In genomic region chr3:52247455-52248164, GRCh38 we compare ENCODE assay signal across 11 cellular contexts. TPM values are rescaled to one million over a fixed set of nuclear protein-coding genes. Genes with fewer than 3 reads are reported as not detected.
A peak's percentile ranks its signal among the peaks of the same experiment; 100 is the strongest.
DNase-seq lines count a peak whose midpoint lies in the region; ATAC-seq and TF ChIP-seq lines count a peak whose summit lies in the region.
"Had no signal": no experiment of that assay in that cellular context is flagged by ENCODE, and none has a peak within 500 bp of the region (broad histone marks: within the 10 kb centered on the region; RNA-seq: fewer than 3 reads in every experiment).

No MANE protein-coding gene starts in this region.

- no peak for TF ChIP-seq CTCF in CD4-positive, alpha-beta T cell (IDR thresholded peaks at IDR 0.05)
- TF ChIP-seq CTCF in natural killer cell (IDR thresholded peaks at IDR 0.05), result no peak
- TF ChIP-seq CTCF in progenitor cell of endocrine pancreas (IDR thresholded peaks at IDR 0.05; ENCODE audit: unreplicated experiment), result no peak

- DNase-seq in CD4-positive, alpha-beta T cell, result no peak
- DNase-seq in H7, result peak; percentile 39
- DNase-seq in activated naive CD8-positive, alpha-beta T cell treated with anti-CD3 and anti-CD28 coated beads for 36 hours, result no peak
- peak; percentile 12 for DNase-seq in natural killer cell
- DNase-seq in globus pallidus (ENCODE audit: low spot score), result no peak
- DNase-seq in progenitor cell of endocrine pancreas (ENCODE audit: low spot score, unreplicated experiment), result no peak
- no peak for DNase-seq in DMS153 (lab: John Stamatoyannopoulos, UW)
- DNase-seq: NCI-H226 had no signal

- H3K27ac Mint-ChIP-seq in CD4-positive, alpha-beta T cell, result peak overlapping the region; percentile 95
- H3K27ac Mint-ChIP-seq in activated naive CD8-positive, alpha-beta T cell treated with anti-CD3 and anti-CD28 coated beads for 36 hours, result peak overlapping the region; percentile 93
- peak overlapping the region; percentile 91 to 92 for H3K27ac Mint-ChIP-seq in natural killer cell
- H3K27ac Mint-ChIP-seq in progenitor cell of endocrine pancreas, result no peak overlapping the region

- H3K27ac ChIP-seq in CD4-positive, alpha-beta T cell (ENCODE audit: low read depth, low read length), result peak overlapping the region; percentile 95

- H3K4me1 Mint-ChIP-seq in CD4-positive, alpha-beta T cell (ENCODE audit: low read depth), result peaks cover 82% of the 10 kb centered on the region
- peaks cover 73% of the 10 kb centered on the region for H3K4me1 Mint-ChIP-seq in activated naive CD8-positive, alpha-beta T cell treated with anti-CD3 and anti-CD28 coated beads for 36 hours
- peaks cover 67 to 69% of the 10 kb centered on the region in 2 donors for H3K4me1 Mint-ChIP-seq in natural killer cell
- H3K4me1 Mint-ChIP-seq in progenitor cell of endocrine pancreas (ENCODE audit: low read depth), result no peaks in the 10 kb centered on the region

- H3K4me3 Mint-ChIP-seq in CD4-positive, alpha-beta T cell, result peak overlapping the region; percentile 88
- H3K4me3 Mint-ChIP-seq in activated naive CD8-positive, alpha-beta T cell treated with anti-CD3 and anti-CD28 coated beads for 36 hours, result peak overlapping the region; percentile 93
- peak overlapping the region; percentile 84 for H3K4me3 Mint-ChIP-seq in natural killer cell
- H3K4me3 Mint-ChIP-seq in progenitor cell of endocrine pancreas (ENCODE audit: low read depth), result no peak overlapping the region

- H3K27me3 Mint-ChIP-seq in CD4-positive, alpha-beta T cell, result no peaks in the 10 kb centered on the region
- H3K27me3 Mint-ChIP-seq in activated naive CD8-positive, alpha-beta T cell treated with anti-CD3 and anti-CD28 coated beads for 36 hours, result no peaks in the 10 kb centered on the region
- H3K27me3 Mint-ChIP-seq in natural killer cell (ENCODE audit: low read depth in 2 of 2) (no peaks in the 10 kb centered on the region), progenitor cell of endocrine pancreas (peaks cover 32% of the 10 kb centered on the region)

- ATAC-seq in CD4-positive, alpha-beta T cell (ENCODE audit: poor library complexity), result no peak
- ATAC-seq in natural killer cell (no peak), GM21367 (IDR thresholded peaks at IDR 0.05; ENCODE audit: unreplicated experiment) (no peak)
- ATAC-seq: K562 had no signal

- no peaks in the 10 kb centered on the region for H3K9me3 Mint-ChIP-seq in CD4-positive, alpha-beta T cell
- peaks cover 3% of the 10 kb centered on the region for H3K9me3 Mint-ChIP-seq in activated naive CD8-positive, alpha-beta T cell treated with anti-CD3 and anti-CD28 coated beads for 36 hours
- no peaks in the 10 kb centered on the region for H3K9me3 Mint-ChIP-seq in natural killer cell
- H3K9me3 Mint-ChIP-seq in progenitor cell of endocrine pancreas (ENCODE audit: low read depth), result no peaks in the 10 kb centered on the region

- intact Hi-C loops in CD4-positive, alpha-beta T cell (cut with DNase I, micrococcal nuclease), result no loop called here
- intact Hi-C loops in natural killer cell (cut with micrococcal nuclease), result no loop called here

- H3K27me3 ChIP-seq in CD4-positive, alpha-beta T cell (ENCODE audit: control insufficient read depth, insufficient read depth, low read length), result no peaks in the 10 kb centered on the region
- H3K27me3 ChIP-seq in H7 (ENCODE audit: control insufficient read depth, insufficient read depth, low read length), result peaks cover 27% of the 10 kb centered on the region

- H3K36me3 ChIP-seq in H7 (replicated peaks; ENCODE audit: control insufficient read depth, insufficient read depth, low read length), result peaks cover 5% of the 10 kb centered on the region

- H3K9me3 ChIP-seq in CD4-positive, alpha-beta T cell (ENCODE audit: control insufficient read depth, low read length), result no peaks in the 10 kb centered on the region

- POLR2A ChIA-PET in CD4-positive, alpha-beta T cell (lab: Charles Lee), result interaction anchor here (0.7 to 19.7 kb wide), 8 partner anchors 5 to 40 kb away, joined by 4 to 538 read pairs (median 19); partner anchors contain the start of genes GLYCTK, PPM1M, TWF2 and WDR82

- H3K36me3 Mint-ChIP-seq in CD4-positive, alpha-beta T cell (ENCODE audit: low read depth), result peaks cover 55% of the 10 kb centered on the region
- peaks cover 73% of the 10 kb centered on the region for H3K36me3 Mint-ChIP-seq in activated naive CD8-positive, alpha-beta T cell treated with anti-CD3 and anti-CD28 coated beads for 36 hours
- peaks cover 8% of the 10 kb centered on the region for H3K36me3 Mint-ChIP-seq in natural killer cell
- peaks cover 6% of the 10 kb centered on the region for H3K36me3 Mint-ChIP-seq in progenitor cell of endocrine pancreas (ENCODE audit: insufficient read depth)

- CTCF ChIA-PET in CD4-positive, alpha-beta T cell (lab: Charles Lee), result interaction anchor here (0.8 to 1.8 kb wide), 5 partner anchors 9 to 31 kb away, joined by 3 to 7 read pairs (median 5); partner anchors contain the start of genes TWF2 and WDR82

- no peak overlapping the region for H3K4me3 ChIP-seq in H7 (ENCODE audit: insufficient read depth, low read depth, low read length)
- H3K4me3 ChIP-seq: K562, smooth muscle cell had no signal

RNA-seq across cellular contexts. Expression of gene PPM1M, which starts 2.1 kb away (rescaled TPM):
- total RNA-seq in CD4-positive, alpha-beta T cell, result 10 to 100 TPM; 36.7 to 40.2 TPM
- total RNA-seq in H7 (2014; rRNA removed; shearing (Covaris generic)), result 2.9 and 4.5 TPM in 2 replicates
- total RNA-seq in activated naive CD8-positive, alpha-beta T cell treated with anti-CD3 and anti-CD28 coated beads for 36 hours, result 10 to 100 TPM; 69.7 to 74.9 TPM
- 10 to 100 TPM; 66.0 to 83.7 (median 77.8) TPM for total RNA-seq in natural killer cell
- total RNA-seq in progenitor cell of endocrine pancreas, result 6.1 and 6.7 TPM in 2 replicates

RNA-seq across cellular contexts. Expression of gene TWF2, which starts 8.7 kb away (rescaled TPM):
- total RNA-seq in CD4-positive, alpha-beta T cell, result 10 to 100 TPM; 17.4 to 21.7 TPM
- 85.8 and 99.0 TPM in 2 replicates for total RNA-seq in H7 (2014; rRNA removed; shearing (Covaris generic))
- total RNA-seq in activated naive CD8-positive, alpha-beta T cell treated with anti-CD3 and anti-CD28 coated beads for 36 hours, result 100 to 1,000 TPM; 127 to 134 TPM
- 10 to 100 TPM; 49.2 to 76.6 (median 52.0) TPM for total RNA-seq in natural killer cell
- 27.6 and 31.5 TPM in 2 replicates for total RNA-seq in progenitor cell of endocrine pancreas

RNA-seq across cellular contexts. Expression of gene TLR9, which starts 22.2 kb away (rescaled TPM):
- under 1 TPM; 0.08 to 0.17 TPM for total RNA-seq in CD4-positive, alpha-beta T cell
- not detected in 2 replicates for total RNA-seq in H7 (2014; rRNA removed; shearing (Covaris generic))
- total RNA-seq in activated naive CD8-positive, alpha-beta T cell treated with anti-CD3 and anti-CD28 coated beads for 36 hours, result 1 to 10 TPM in 1 of 2 experiments, under 1 TPM in 1; 0.85 to 1.4 TPM
- total RNA-seq in natural killer cell (under 1 TPM in 2 of 3 donors, not detected in 1; 0.20 to 0.21 TPM), progenitor cell of endocrine pancreas (not detected in 2 replicates)
- total RNA-seq: K562 had no signal

RNA-seq across cellular contexts. Expression of gene WDR82, which starts 30.8 kb away (rescaled TPM):
- total RNA-seq in CD4-positive, alpha-beta T cell, result 100 to 1,000 TPM; 114 TPM
- total RNA-seq in H7 (2014; rRNA removed; shearing (Covaris generic)), result 60.3 and 63.8 TPM in 2 replicates
- 100 to 1,000 TPM; 121 to 123 TPM for total RNA-seq in activated naive CD8-positive, alpha-beta T cell treated with anti-CD3 and anti-CD28 coated beads for 36 hours
- total RNA-seq in natural killer cell (100 to 1,000 TPM; 108 to 131 (median 109) TPM), progenitor cell of endocrine pancreas (89.3 and 93.1 TPM in 2 replicates)

RNA-seq across cellular contexts. Expression of gene GLYCTK, which starts 40.0 kb away (rescaled TPM):
- total RNA-seq in CD4-positive, alpha-beta T cell, result 10 to 100 TPM; 24.4 to 24.6 TPM
- 6.1 and 8.5 TPM in 2 replicates for total RNA-seq in H7 (2014; rRNA removed; shearing (Covaris generic))
- total RNA-seq in activated naive CD8-positive, alpha-beta T cell treated with anti-CD3 and anti-CD28 coated beads for 36 hours, result 10 to 100 TPM; 16.1 to 17.2 TPM
- total RNA-seq in natural killer cell, result 10 to 100 TPM; 43.3 to 60.8 (median 45.2) TPM
- 52.5 and 53.6 TPM in 2 replicates for total RNA-seq in progenitor cell of endocrine pancreas

Comparison
In these comparisons a context has a peak if more than half of its experiments do, and no peak if none do; other contexts are left out.
1. DNase-seq: peak in H7 (single experiment) and natural killer cell (single experiment); none in CD4-positive, alpha-beta T cell (0 of 10), activated naive CD8-positive, alpha-beta T cell treated with anti-CD3 and anti-CD28 coated beads for 36 hours (single experiment), globus pallidus (single experiment), progenitor cell of endocrine pancreas (single experiment) and DMS153 (single experiment).